34 cellular contexts compared by ENCODE assay signal in genomic region chr2:20704886-20705285, GRCh38. TPM values are rescaled to one million over a fixed set of nuclear protein-coding genes. Genes with fewer than 3 reads are reported as not detected.
"Had no signal": no experiment of that assay in that cellular context is flagged by ENCODE, and none has a peak within 500 bp of the region (broad histone marks: within the 10 kb centered on the region; RNA-seq: fewer than 3 reads in every experiment).

No MANE protein-coding gene starts in this region.

- H3K4me3 Mint-ChIP-seq: activated CD4-positive, alpha-beta memory T cell treated with anti-CD3 and anti-CD28 coated beads, Interleukin-2, amount 10 ng/mL, durations not matched to agents 7 days and 5 days; activated naive CD4-positive, alpha-beta T cell treated with anti-CD3 and anti-CD28 coated beads, Interleukin-2, amount 50 U/mL, for 24 hours; activated naive CD8-positive, alpha-beta T cell treated with anti-CD3 and anti-CD28 coated beads, Interleukin-2, amount 10 ng/mL, durations not matched to agents 7 days and 5 days; activated T-cell treated with anti-CD3 and anti-CD28 coated beads, Interleukin-2, amount 50 U/mL, for 72 hours; activated T-helper 17 cell treated with anti-CD3 and anti-CD28 coated beads, Interleukin-2, amount 50 U/mL, for 72 hours; central memory CD8-positive, alpha-beta T cell had no signal

- H3K27me3 Mint-ChIP-seq: activated CD4-positive, alpha-beta memory T cell treated with anti-CD3 and anti-CD28 coated beads, Interleukin-2, amount 10 ng/mL, durations not matched to agents 7 days and 5 days; activated naive CD4-positive, alpha-beta T cell treated with anti-CD3 and anti-CD28 coated beads, Interleukin-2, amount 50 U/mL, for 24 hours; activated naive CD8-positive, alpha-beta T cell treated with anti-CD3 and anti-CD28 coated beads, Interleukin-2, amount 10 ng/mL, durations not matched to agents 7 days and 5 days; activated T-helper 17 cell treated with anti-CD3 and anti-CD28 coated beads, Interleukin-2, amount 50 U/mL, for 72 hours; central memory CD8-positive, alpha-beta T cell had no signal

- H3K27ac ChIP-seq: ascending aorta, cardiac muscle cell, WERI-Rb-1 had no signal

- H3K4me1 Mint-ChIP-seq: activated CD4-positive, alpha-beta memory T cell treated with anti-CD3 and anti-CD28 coated beads, Interleukin-2, amount 10 ng/mL, durations not matched to agents 7 days and 5 days; activated T-helper 17 cell treated with anti-CD3 and anti-CD28 coated beads, Interleukin-2, amount 50 U/mL, for 72 hours had no signal

- H3K36me3 ChIP-seq: ascending aorta, cardiac muscle cell, WERI-Rb-1 had no signal

- H3K9me3 ChIP-seq: ascending aorta had no signal

- H3K9me3 Mint-ChIP-seq: activated CD4-positive, alpha-beta memory T cell treated with anti-CD3 and anti-CD28 coated beads, Interleukin-2, amount 10 ng/mL, durations not matched to agents 7 days and 5 days; activated naive CD4-positive, alpha-beta T cell treated with anti-CD3 and anti-CD28 coated beads, Interleukin-2, amount 50 U/mL, for 24 hours; activated naive CD8-positive, alpha-beta T cell treated with anti-CD3 and anti-CD28 coated beads, Interleukin-2, amount 10 ng/mL, durations not matched to agents 7 days and 5 days; activated T-cell treated with anti-CD3 and anti-CD28 coated beads, Interleukin-2, amount 50 U/mL, for 72 hours; activated T-helper 17 cell treated with anti-CD3 and anti-CD28 coated beads, Interleukin-2, amount 50 U/mL, for 72 hours; central memory CD8-positive, alpha-beta T cell had no signal

- H3K4me3 ChIP-seq: ascending aorta, cardiac muscle cell had no signal

- DNase-seq: activated CD4-positive, alpha-beta memory T cell treated with anti-CD3 and anti-CD28 coated beads, Interleukin-2, amount 10 ng/mL, durations not matched to agents 7 days and 5 days; activated CD4-positive, alpha-beta T cell treated with anti-CD3 and anti-CD28 coated beads for 1 hour; activated CD4-positive, alpha-beta T cell treated with anti-CD3 and anti-CD28 coated beads for 48 hours; activated CD4-positive, CD25-positive, alpha-beta regulatory T cell; activated gamma-delta T cell; activated naive CD4-positive, alpha-beta T cell treated with Interleukin-2 at 50 U/mL for 16 hours; activated naive CD8-positive, alpha-beta T cell treated with anti-CD3 and anti-CD28 coated beads, Interleukin-2, amount 10 ng/mL, durations not matched to agents 7 days and 5 days; activated T-cell treated with anti-CD3 and anti-CD28 coated beads, Interleukin-2, amount 50 U/mL, for 1 hour; activated T-cell treated with anti-CD3 and anti-CD28 coated beads, Interleukin-2, amount 50 U/mL, for 72 hours; amygdala; NCI-H1092 treated with DMSO at 0.1 percent for 48 hours; NCI-H1417; NCI-H146; NCI-H187; NCI-H2029 treated with DMSO at 0.1 percent for 48 hours; NCI-H2107; NCI-H2171; NCI-H510A; NCI-H526; NCI-H748 treated with DMSO at 0.1 percent for 48 hours; NK-92 treated with Interleukin-12 subunit alpha and Interleukin-12 subunit beta, amount 100 ng/mL, for 24 hours; PC-3; Right ventricle myocardium superior; SW 1271; T-helper 1 cell; T1000; WERI-Rb-1 had no signal

- H3K27ac Mint-ChIP-seq: activated CD4-positive, alpha-beta memory T cell treated with anti-CD3 and anti-CD28 coated beads, Interleukin-2, amount 10 ng/mL, durations not matched to agents 7 days and 5 days; activated naive CD4-positive, alpha-beta T cell treated with anti-CD3 and anti-CD28 coated beads, Interleukin-2, amount 50 U/mL, for 24 hours; activated naive CD8-positive, alpha-beta T cell treated with anti-CD3 and anti-CD28 coated beads, Interleukin-2, amount 10 ng/mL, durations not matched to agents 7 days and 5 days; activated T-cell treated with anti-CD3 and anti-CD28 coated beads, Interleukin-2, amount 50 U/mL, for 72 hours; activated T-helper 17 cell treated with anti-CD3 and anti-CD28 coated beads, Interleukin-2, amount 50 U/mL, for 72 hours had no signal

- H3K4me1 ChIP-seq: ascending aorta had no signal

- H3K27me3 ChIP-seq: ascending aorta, cardiac muscle cell had no signal

- ATAC-seq: activated T-cell treated with anti-CD3 and anti-CD28 coated beads, Interleukin-2, amount 50 U/mL, for 72 hours; activated T-helper 17 cell treated with anti-CD3 and anti-CD28 coated beads, Interleukin-2, amount 50 U/mL, for 72 hours; PC-3 had no signal

RNA-seq across cellular contexts. Expression of gene GDF7, which starts 37.9 kb away (rescaled TPM):
- total RNA-seq: activated CD4-positive, alpha-beta memory T cell treated with anti-CD3 and anti-CD28 coated beads, Interleukin-2, amount 10 ng/mL, durations not matched to agents 7 days and 5 days; activated CD8-positive, alpha-beta memory T cell treated with anti-CD3 and anti-CD28 coated beads for 36 hours; activated naive CD8-positive, alpha-beta T cell treated with anti-CD3 and anti-CD28 coated beads, Interleukin-2, amount 10 ng/mL, durations not matched to agents 7 days and 5 days; LHCN-M2 had no signal
